Comparison of ENCODE assay signal across 23 cellular contexts in genomic region chr1:15911927-15912326, GRCh38.
"Had no signal": no experiment of that assay in that cellular context is flagged by ENCODE, and none has a peak within 500 bp of the region (broad histone marks: within the 10 kb centered on the region; RNA-seq: fewer than 3 reads in every experiment).

No MANE protein-coding gene starts in this region.

- H3K4me3 ChIP-seq: colonic mucosa, gastroesophageal sphincter, heart left ventricle, neural progenitor cell, tibial artery, uterus had no signal

- H2AFZ ChIP-seq: neural progenitor cell had no signal

- H3K27me3 Mint-ChIP-seq: activated naive CD4-positive, alpha-beta T cell treated with anti-CD3 and anti-CD28 coated beads, Interleukin-2, amount 10 ng/mL, durations not matched to agents 7 days and 5 days; activated naive CD8-positive, alpha-beta T cell treated with anti-CD3 and anti-CD28 coated beads, Interleukin-2, amount 50 U/mL, for 24 hours; central memory CD8-positive, alpha-beta T cell; memory B cell; naive thymus-derived CD4-positive, alpha-beta T cell had no signal

- H3K36me3 ChIP-seq: uterus had no signal

- H3K4me1 ChIP-seq: colonic mucosa, neural progenitor cell had no signal

- DNase-seq: activated CD4-positive, alpha-beta T cell treated with anti-CD3 and anti-CD28 coated beads, Interleukin-2, amount 50 U/mL, for 1 hour; activated CD4-positive, CD25-positive, alpha-beta regulatory T cell treated with anti-CD3 and anti-CD28 coated beads, Interleukin-2, amount 50 U/mL, for 72 hours; activated CD8-positive, alpha-beta memory T cell treated with anti-CD3 and anti-CD28 coated beads, Interleukin-2, amount 50 U/mL, for 4 hours; activated naive CD4-positive, alpha-beta T cell treated with anti-CD3 and anti-CD28 coated beads, Interleukin-2, amount 10 ng/mL, durations not matched to agents 7 days and 5 days; activated naive CD8-positive, alpha-beta T cell treated with anti-CD3 and anti-CD28 coated beads, Interleukin-2, amount 50 U/mL, for 24 hours; activated T-cell treated with anti-CD3 and anti-CD28 coated beads, Interleukin-2, amount 50 U/mL, for 4 hours; anterior cingulate cortex; brain microvascular endothelial cell; colonic mucosa; endodermal cell; erythroblast; heart left ventricle; left ventricle myocardium superior; naive thymus-derived CD4-positive, alpha-beta T cell; stimulated activated naive CD4-positive, alpha-beta T cell; substantia nigra; T1000; tibial artery; uterus had no signal

- H3K27ac Mint-ChIP-seq: activated naive CD8-positive, alpha-beta T cell treated with anti-CD3 and anti-CD28 coated beads, Interleukin-2, amount 50 U/mL, for 24 hours; endodermal cell; neural progenitor cell had no signal

- H3K27me3 ChIP-seq: brain microvascular endothelial cell, colonic mucosa, gastroesophageal sphincter, heart left ventricle, neural progenitor cell, tibial artery, uterus had no signal

- H3K9me3 ChIP-seq: colonic mucosa, gastroesophageal sphincter, heart left ventricle, tibial artery, uterus had no signal

- ATAC-seq: activated naive CD8-positive, alpha-beta T cell treated with anti-CD3 and anti-CD28 coated beads, Interleukin-2, amount 50 U/mL, for 24 hours; activated T-cell treated with anti-CD3 and anti-CD28 coated beads, Interleukin-2, amount 50 U/mL, for 4 hours; gastroesophageal sphincter; heart left ventricle; left ventricle myocardium superior; naive thymus-derived CD4-positive, alpha-beta T cell had no signal

- H3K4me2 ChIP-seq: neural progenitor cell had no signal

- H3K4me1 Mint-ChIP-seq: endodermal cell, neural progenitor cell had no signal

- H3K4me3 Mint-ChIP-seq: activated naive CD4-positive, alpha-beta T cell treated with anti-CD3 and anti-CD28 coated beads, Interleukin-2, amount 10 ng/mL, durations not matched to agents 7 days and 5 days; activated naive CD8-positive, alpha-beta T cell treated with anti-CD3 and anti-CD28 coated beads, Interleukin-2, amount 50 U/mL, for 24 hours; activated T-cell treated with anti-CD3 and anti-CD28 coated beads, Interleukin-2, amount 50 U/mL, for 4 hours; central memory CD8-positive, alpha-beta T cell; endodermal cell; memory B cell; naive thymus-derived CD4-positive, alpha-beta T cell; neural progenitor cell had no signal

- H3K9me3 Mint-ChIP-seq: activated naive CD4-positive, alpha-beta T cell treated with anti-CD3 and anti-CD28 coated beads, Interleukin-2, amount 10 ng/mL, durations not matched to agents 7 days and 5 days; activated naive CD8-positive, alpha-beta T cell treated with anti-CD3 and anti-CD28 coated beads, Interleukin-2, amount 50 U/mL, for 24 hours; activated T-cell treated with anti-CD3 and anti-CD28 coated beads, Interleukin-2, amount 50 U/mL, for 4 hours; central memory CD8-positive, alpha-beta T cell; endodermal cell; memory B cell; naive thymus-derived CD4-positive, alpha-beta T cell; neural progenitor cell had no signal

- H3K27ac ChIP-seq: brain microvascular endothelial cell, colonic mucosa, gastroesophageal sphincter, heart left ventricle, neural progenitor cell, tibial artery, uterus had no signal
